1 cellular context compared by ENCODE assay signal in the genomic region with DNA sequence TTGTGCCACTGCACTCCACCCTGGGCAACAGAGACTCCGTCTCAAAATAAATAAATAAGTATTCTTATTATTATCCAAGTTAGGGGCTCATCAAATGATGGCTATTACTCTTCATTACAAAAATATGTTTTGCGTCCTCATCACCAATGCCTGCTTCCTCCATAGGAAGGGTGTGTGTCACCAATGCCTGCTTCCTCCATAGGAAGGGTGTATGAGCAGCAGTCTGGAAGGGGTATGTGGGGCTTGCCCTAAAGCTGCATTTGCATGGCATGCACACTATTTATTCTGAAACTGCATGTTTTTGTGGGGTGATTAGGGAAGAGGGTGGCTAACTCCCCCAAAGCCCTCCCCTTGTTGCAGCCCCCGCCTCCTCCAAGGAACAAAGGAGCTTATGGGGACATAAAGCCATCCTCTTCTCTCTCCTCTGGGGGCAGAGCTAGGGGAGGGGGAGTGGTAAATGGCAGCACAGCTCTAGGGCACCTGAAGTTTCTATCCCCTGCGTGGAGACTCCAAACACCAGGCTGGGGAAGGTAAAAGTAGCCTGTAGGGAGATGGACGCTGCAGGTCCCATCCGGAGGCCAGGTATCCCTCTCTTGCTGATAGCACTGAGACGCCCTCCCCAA.
TF ChIP-seq lines count a peak whose summit lies in the region.

No MANE protein-coding gene starts in this region.

TF ChIP-seq in IMR-90, 13 proteins besides CTCF, POLR2A, EP300 and RAD21 (continued from another document):
- TF ChIP-seq NFE2L2 (IDR thresholded peaks at IDR 0.05; ENCODE audit: low read depth, low read length) = no peak
- no peak for TF ChIP-seq MAFK (IDR thresholded peaks at IDR 0.05; ENCODE audit: low read depth, low read length)
- TF ChIP-seq BHLHE40 (IDR thresholded peaks at IDR 0.05; ENCODE audit: low read depth, low read length) = no peak
- TF ChIP-seq, protein P1, sequence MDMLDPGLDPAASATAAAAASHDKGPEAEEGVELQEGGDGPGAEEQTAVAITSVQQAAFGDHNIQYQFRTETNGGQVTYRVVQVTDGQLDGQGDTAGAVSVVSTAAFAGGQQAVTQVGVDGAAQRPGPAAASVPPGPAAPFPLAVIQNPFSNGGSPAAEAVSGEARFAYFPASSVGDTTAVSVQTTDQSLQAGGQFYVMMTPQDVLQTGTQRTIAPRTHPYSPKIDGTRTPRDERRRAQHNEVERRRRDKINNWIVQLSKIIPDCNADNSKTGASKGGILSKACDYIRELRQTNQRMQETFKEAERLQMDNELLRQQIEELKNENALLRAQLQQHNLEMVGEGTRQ (IDR thresholded peaks at IDR 0.05; ENCODE audit: low read depth, low read length) = no peak
- no peak for TF ChIP-seq SMC3 (IDR thresholded peaks at IDR 0.05; ENCODE audit: low read depth, low read length)
- no peak for TF ChIP-seq RCOR1 (IDR thresholded peaks at IDR 0.05; ENCODE audit: insufficient replicate concordance, low read length)
- TF ChIP-seq MXI1 (IDR thresholded peaks at IDR 0.05; ENCODE audit: borderline replicate concordance, low read depth, low read length) = no peak
- TF ChIP-seq CEBPB (IDR thresholded peaks at IDR 0.05; ENCODE audit: low read depth, low read length) = no peak
- TF ChIP-seq ELK1 (IDR thresholded peaks at IDR 0.05; ENCODE audit: borderline replicate concordance, low read depth, low read length) = no peak
